Comparison of ENCODE assay signal across 16 cellular contexts in the genomic region with DNA sequence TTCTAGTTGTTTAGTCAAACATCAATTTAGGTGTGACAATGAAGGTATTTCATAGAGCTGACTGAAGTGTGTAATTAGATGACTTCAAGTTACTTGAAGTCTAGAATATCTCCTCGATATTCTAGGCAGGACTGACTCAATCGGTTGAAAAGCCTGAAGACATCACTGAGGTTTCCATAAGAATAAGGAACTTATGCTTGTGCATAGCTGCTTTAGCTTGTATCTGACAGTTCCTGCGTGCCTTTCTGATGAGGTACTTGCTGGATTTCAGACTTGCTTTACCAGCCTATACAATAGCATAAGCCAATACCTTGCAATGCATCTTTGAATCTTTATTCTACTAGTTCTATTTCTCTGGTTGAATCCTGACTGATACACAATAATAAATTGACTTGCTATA.
"Had no signal": no experiment of that assay in that cellular context is flagged by ENCODE, and none has a peak within 500 bp of the region (broad histone marks: within the 10 kb centered on the region; RNA-seq: fewer than 3 reads in every experiment).

No MANE protein-coding gene starts in this region.

- H3K36me3 ChIP-seq: gastrocnemius medialis, left lung, pancreas, sigmoid colon had no signal

- H3K27me3 ChIP-seq: gastrocnemius medialis, left lung, pancreas, sigmoid colon had no signal

- DNase-seq: activated CD4-positive, alpha-beta T cell treated with anti-CD3 and anti-CD28 coated beads, Interleukin-2, amount 50 U/mL, for 4 hours; activated CD4-positive, CD25-positive, alpha-beta regulatory T cell treated with anti-CD3 and anti-CD28 coated beads, Interleukin-2, amount 50 U/mL, for 72 hours; activated naive CD4-positive, alpha-beta T cell; activated T-cell treated with anti-CD3 and anti-CD28 coated beads for 4 hours; aorta; cerebellar nuclear complex; effector CD8-positive, alpha-beta T cell; gastrocnemius medialis; kidney; left lung; mucosa of descending colon; naive thymus-derived CD4-positive, alpha-beta T cell; pancreas; sigmoid colon; stimulated activated CD4-positive, alpha-beta T cell treated with anti-CD3 and anti-CD28 coated beads, Interleukin-1b, Interleukin-23, amount 100 ng/mL, for 48 hours; stimulated activated naive CD8-positive, alpha-beta T cell treated with anti-CD3 and anti-CD28 coated beads, Interleukin-15, amount 100 ng/mL, for 72 hours had no signal

- ATAC-seq: gastrocnemius medialis; left lung; mucosa of descending colon; naive thymus-derived CD4-positive, alpha-beta T cell; pancreas; stimulated activated naive CD8-positive, alpha-beta T cell treated with anti-CD3 and anti-CD28 coated beads, Interleukin-15, amount 100 ng/mL, for 72 hours had no signal

- H3K4me1 ChIP-seq: gastrocnemius medialis, left lung, pancreas, sigmoid colon had no signal

- H3K9me3 ChIP-seq: gastrocnemius medialis, left lung, mucosa of descending colon, pancreas, sigmoid colon had no signal

- H3K27ac ChIP-seq: gastrocnemius medialis, left lung, pancreas, sigmoid colon had no signal

- H3K4me3 ChIP-seq: gastrocnemius medialis, left lung, mucosa of descending colon, pancreas, sigmoid colon had no signal
